ENCODE assay signal across 8 cellular contexts in the genomic region with DNA sequence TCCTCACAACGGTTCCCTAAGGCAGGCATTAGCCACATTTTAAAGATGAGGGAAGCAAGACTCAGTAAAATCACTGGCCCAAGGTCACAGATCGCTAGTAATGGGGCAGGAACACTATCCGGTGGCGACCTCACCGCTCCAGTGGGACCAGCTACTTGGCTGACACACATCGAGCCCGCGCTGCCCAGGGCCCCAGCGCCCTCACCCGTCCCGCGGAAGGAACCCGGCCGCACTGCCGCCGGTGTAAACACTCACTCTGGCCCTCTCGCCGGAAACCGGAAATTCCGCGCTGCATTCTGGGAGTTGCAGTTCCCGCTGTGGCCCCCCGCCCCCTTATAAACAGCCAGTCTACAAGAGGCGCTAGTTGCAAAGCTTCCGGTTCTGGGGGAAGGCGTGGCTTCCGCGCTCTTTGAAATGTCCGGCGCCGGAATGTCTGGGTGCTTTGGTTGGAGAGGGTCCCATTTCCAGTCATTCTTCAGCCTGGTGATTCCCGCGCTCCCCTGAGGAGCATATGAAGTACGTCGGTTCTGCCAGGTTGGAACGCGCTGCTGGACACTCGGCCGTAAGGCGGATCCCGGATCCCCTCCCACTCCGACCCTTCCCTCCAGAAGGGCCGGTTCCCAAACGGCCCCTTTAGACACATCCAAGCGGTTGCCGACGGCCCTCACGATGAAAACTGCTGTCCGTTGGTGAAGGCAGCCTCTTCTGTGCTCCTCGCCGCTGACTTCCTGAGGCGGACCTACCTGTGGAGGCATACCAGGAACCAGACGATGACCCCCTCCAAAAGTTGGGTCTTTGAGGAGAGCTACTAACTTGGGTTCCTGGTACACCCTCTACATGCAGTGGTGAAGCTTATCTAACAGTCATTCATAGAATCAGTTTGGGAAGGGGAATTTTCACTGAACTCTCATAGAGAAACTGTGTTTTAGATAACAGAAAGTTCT. TPM values are rescaled to one million over a fixed set of nuclear protein-coding genes. Genes with fewer than 3 reads are reported as not detected.
DNase-seq lines count a peak whose midpoint lies in the region; ATAC-seq and TF ChIP-seq lines count a peak whose summit lies in the region.

A gene with protein sequence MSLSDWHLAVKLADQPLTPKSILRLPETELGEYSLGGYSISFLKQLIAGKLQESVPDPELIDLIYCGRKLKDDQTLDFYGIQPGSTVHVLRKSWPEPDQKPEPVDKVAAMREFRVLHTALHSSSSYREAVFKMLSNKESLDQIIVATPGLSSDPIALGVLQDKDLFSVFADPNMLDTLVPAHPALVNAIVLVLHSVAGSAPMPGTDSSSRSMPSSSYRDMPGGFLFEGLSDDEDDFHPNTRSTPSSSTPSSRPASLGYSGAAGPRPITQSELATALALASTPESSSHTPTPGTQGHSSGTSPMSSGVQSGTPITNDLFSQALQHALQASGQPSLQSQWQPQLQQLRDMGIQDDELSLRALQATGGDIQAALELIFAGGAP (minus strand): TSS at position 258 of the 944 bp plus-strand sequence. CDS start 2,293 bp downstream, outside the sequence.

- ATAC-seq in HG02571 (IDR thresholded peaks at IDR 0.05; ENCODE audit: unreplicated experiment), result peak; percentile 85
- peak; percentile 98 for ATAC-seq in SK-N-SH treated with all-trans-retinoic acid at 6 μM for 48 hours

- H3K27me3 Mint-ChIP-seq in activated naive CD4-positive, alpha-beta T cell treated with anti-CD3 and anti-CD28 coated beads, Interleukin-2, amount 50 U/mL, for 24 hours, result no peaks in the 10 kb centered on the region

- peak within 1 kb of the TSS; percentile 93 for H3K4me3 Mint-ChIP-seq in activated naive CD4-positive, alpha-beta T cell treated with anti-CD3 and anti-CD28 coated beads, Interleukin-2, amount 50 U/mL, for 24 hours

- peaks cover 51% of the 10 kb centered on the region for H3K4me1 Mint-ChIP-seq in activated naive CD4-positive, alpha-beta T cell treated with anti-CD3 and anti-CD28 coated beads, Interleukin-2, amount 50 U/mL, for 24 hours

- POLR2A ChIA-PET in GM10248 (lab: Yijun Ruan, JAX), result interaction anchor here (0.6 to 1.2 kb wide), 4 partner anchors 14 to 143 kb away, joined by 3 to 6 read pairs (median 3); a partner anchor contains a TSS

- CTCF ChIA-PET in GM10248 (lab: Yijun Ruan, JAX), result interaction anchor here (0.7 to 3.8 kb wide), 16 partner anchors 11 to 88 kb away, joined by 3 to 19 read pairs (median 4); no protein-coding TSS in a partner anchor

- TF ChIP-seq CTCF in GM10248 (IDR thresholded peaks at IDR 0.05; ENCODE audit: control extremely low read depth, extremely low read depth, low read depth, missing control alignments), result peak; percentile 47

- no peaks in the 10 kb centered on the region for H3K9me3 Mint-ChIP-seq in activated naive CD4-positive, alpha-beta T cell treated with anti-CD3 and anti-CD28 coated beads, Interleukin-2, amount 50 U/mL, for 24 hours

- H3K27ac ChIP-seq in temporal lobe (ENCODE audit: low read depth, low read length), result peak within 1 kb of the TSS; percentile 77

- H3K36me3 Mint-ChIP-seq in activated naive CD4-positive, alpha-beta T cell treated with anti-CD3 and anti-CD28 coated beads, Interleukin-2, amount 50 U/mL, for 24 hours, result peaks cover 13% of the 10 kb centered on the region

- DNase-seq in GM10248 (ENCODE audit: extremely low spot score) (peak; percentile 96), NCI-H1092 (lab: John Stamatoyannopoulos, UW) (peak; percentile 80), globus pallidus (ENCODE audit: low spot score) (peak; percentile 97), occipital lobe (lab: John Stamatoyannopoulos, UW) (peak; percentile 95)

- H3K27ac Mint-ChIP-seq in activated naive CD4-positive, alpha-beta T cell treated with anti-CD3 and anti-CD28 coated beads, Interleukin-2, amount 50 U/mL, for 24 hours, result peak within 1 kb of the TSS; percentile 95

TF ChIP-seq in SK-N-SH treated with all-trans-retinoic acid at 6 μM for 48 hours, 23 proteins besides CTCF, POLR2A, EP300 and RAD21 (continues in another document):
- TF ChIP-seq BACH2 (CRISPR knock-in tag; IDR thresholded peaks at IDR 0.05; ENCODE audit: borderline replicate concordance) (no peak), ZNF70 (CRISPR knock-in tag; IDR thresholded peaks at IDR 0.05) (no peak), PPARA (CRISPR knock-in tag; IDR thresholded peaks at IDR 0.05; ENCODE audit: borderline replicate concordance) (no peak), ZNF565 (CRISPR knock-in tag; conservative IDR thresholded peaks at IDR 0.05; ENCODE audit: low read depth) (no peak), TOX (CRISPR knock-in tag; IDR thresholded peaks at IDR 0.05; ENCODE audit: borderline replicate concordance) (no peak), ZC3H10 (CRISPR knock-in tag; IDR thresholded peaks at IDR 0.05) (no peak), ZFP3 (CRISPR knock-in tag; IDR thresholded peaks at IDR 0.05) (no peak), ZNF8 (CRISPR knock-in tag; IDR thresholded peaks at IDR 0.05) (no peak), ARNTL (CRISPR knock-in tag; IDR thresholded peaks at IDR 0.05; ENCODE audit: borderline replicate concordance, low read depth) (no peak), RARB (CRISPR knock-in tag; IDR thresholded peaks at IDR 0.05) (no peak), TCF4 (CRISPR knock-in tag; IDR thresholded peaks at IDR 0.05; ENCODE audit: borderline replicate concordance) (no peak)
- TF ChIP-seq, protein P1, sequence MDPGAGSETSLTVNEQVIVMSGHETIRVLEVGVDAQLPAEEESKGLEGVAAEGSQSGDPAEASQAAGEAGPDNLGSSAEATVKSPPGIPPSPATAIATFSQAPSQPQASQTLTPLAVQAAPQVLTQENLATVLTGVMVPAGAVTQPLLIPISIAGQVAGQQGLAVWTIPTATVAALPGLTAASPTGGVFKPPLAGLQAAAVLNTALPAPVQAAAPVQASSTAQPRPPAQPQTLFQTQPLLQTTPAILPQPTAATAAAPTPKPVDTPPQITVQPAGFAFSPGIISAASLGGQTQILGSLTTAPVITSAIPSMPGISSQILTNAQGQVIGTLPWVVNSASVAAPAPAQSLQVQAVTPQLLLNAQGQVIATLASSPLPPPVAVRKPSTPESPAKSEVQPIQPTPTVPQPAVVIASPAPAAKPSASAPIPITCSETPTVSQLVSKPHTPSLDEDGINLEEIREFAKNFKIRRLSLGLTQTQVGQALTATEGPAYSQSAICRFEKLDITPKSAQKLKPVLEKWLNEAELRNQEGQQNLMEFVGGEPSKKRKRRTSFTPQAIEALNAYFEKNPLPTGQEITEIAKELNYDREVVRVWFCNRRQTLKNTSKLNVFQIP (CRISPR knock-in tag; IDR thresholded peaks at IDR 0.05; ENCODE audit: borderline replicate concordance, low read depth), result no peak
- TF ChIP-seq, protein P2, sequence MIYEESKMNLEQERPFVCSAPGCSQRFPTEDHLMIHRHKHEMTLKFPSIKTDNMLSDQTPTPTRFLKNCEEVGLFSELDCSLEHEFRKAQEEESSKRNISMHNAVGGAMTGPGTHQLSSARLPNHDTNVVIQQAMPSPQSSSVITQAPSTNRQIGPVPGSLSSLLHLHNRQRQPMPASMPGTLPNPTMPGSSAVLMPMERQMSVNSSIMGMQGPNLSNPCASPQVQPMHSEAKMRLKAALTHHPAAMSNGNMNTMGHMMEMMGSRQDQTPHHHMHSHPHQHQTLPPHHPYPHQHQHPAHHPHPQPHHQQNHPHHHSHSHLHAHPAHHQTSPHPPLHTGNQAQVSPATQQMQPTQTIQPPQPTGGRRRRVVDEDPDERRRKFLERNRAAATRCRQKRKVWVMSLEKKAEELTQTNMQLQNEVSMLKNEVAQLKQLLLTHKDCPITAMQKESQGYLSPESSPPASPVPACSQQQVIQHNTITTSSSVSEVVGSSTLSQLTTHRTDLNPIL (CRISPR knock-in tag; IDR thresholded peaks at IDR 0.05; ENCODE audit: low read depth), result no peak
- TF ChIP-seq, protein P3, sequence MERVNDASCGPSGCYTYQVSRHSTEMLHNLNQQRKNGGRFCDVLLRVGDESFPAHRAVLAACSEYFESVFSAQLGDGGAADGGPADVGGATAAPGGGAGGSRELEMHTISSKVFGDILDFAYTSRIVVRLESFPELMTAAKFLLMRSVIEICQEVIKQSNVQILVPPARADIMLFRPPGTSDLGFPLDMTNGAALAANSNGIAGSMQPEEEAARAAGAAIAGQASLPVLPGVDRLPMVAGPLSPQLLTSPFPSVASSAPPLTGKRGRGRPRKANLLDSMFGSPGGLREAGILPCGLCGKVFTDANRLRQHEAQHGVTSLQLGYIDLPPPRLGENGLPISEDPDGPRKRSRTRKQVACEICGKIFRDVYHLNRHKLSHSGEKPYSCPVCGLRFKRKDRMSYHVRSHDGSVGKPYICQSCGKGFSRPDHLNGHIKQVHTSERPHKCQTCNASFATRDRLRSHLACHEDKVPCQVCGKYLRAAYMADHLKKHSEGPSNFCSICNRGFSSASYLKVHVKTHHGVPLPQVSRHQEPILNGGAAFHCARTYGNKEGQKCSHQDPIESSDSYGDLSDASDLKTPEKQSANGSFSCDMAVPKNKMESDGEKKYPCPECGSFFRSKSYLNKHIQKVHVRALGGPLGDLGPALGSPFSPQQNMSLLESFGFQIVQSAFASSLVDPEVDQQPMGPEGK (CRISPR knock-in tag; IDR thresholded peaks at IDR 0.05; ENCODE audit: borderline replicate concordance), result no peak
- TF ChIP-seq, protein P4, sequence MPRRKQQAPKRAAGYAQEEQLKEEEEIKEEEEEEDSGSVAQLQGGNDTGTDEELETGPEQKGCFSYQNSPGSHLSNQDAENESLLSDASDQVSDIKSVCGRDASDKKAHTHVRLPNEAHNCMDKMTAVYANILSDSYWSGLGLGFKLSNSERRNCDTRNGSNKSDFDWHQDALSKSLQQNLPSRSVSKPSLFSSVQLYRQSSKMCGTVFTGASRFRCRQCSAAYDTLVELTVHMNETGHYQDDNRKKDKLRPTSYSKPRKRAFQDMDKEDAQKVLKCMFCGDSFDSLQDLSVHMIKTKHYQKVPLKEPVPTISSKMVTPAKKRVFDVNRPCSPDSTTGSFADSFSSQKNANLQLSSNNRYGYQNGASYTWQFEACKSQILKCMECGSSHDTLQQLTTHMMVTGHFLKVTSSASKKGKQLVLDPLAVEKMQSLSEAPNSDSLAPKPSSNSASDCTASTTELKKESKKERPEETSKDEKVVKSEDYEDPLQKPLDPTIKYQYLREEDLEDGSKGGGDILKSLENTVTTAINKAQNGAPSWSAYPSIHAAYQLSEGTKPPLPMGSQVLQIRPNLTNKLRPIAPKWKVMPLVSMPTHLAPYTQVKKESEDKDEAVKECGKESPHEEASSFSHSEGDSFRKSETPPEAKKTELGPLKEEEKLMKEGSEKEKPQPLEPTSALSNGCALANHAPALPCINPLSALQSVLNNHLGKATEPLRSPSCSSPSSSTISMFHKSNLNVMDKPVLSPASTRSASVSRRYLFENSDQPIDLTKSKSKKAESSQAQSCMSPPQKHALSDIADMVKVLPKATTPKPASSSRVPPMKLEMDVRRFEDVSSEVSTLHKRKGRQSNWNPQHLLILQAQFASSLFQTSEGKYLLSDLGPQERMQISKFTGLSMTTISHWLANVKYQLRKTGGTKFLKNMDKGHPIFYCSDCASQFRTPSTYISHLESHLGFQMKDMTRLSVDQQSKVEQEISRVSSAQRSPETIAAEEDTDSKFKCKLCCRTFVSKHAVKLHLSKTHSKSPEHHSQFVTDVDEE (CRISPR knock-in tag; IDR thresholded peaks at IDR 0.05), result no peak

RNA-seq across cellular contexts. Expression of the gene that starts here (rescaled TPM):
- total RNA-seq in occipital lobe (31.2 TPM), temporal lobe (16.5 TPM)

Comparison
In these comparisons a context has a peak if more than half of its experiments do, and no peak if none do; other contexts are left out.
1. Peak in every context shown above with its lines: DNase-seq, ATAC-seq and H3K27ac ChIP-seq.